Comparison of ENCODE assay signal across 14 cellular contexts in genomic region chr11:19276859-19277808, GRCh38. TPM values are rescaled to one million over a fixed set of nuclear protein-coding genes. Genes with fewer than 3 reads are reported as not detected.
A peak's percentile ranks its signal among the peaks of the same experiment; 100 is the strongest.
DNase-seq lines count a peak whose midpoint lies in the region; TF ChIP-seq lines count a peak whose summit lies in the region.
"Had no signal": no experiment of that assay in that cellular context is flagged by ENCODE, and none has a peak within 500 bp of the region (broad histone marks: within the 10 kb centered on the region; RNA-seq: fewer than 3 reads in every experiment).

No MANE protein-coding gene starts in this region.

- no peak overlapping the region for H2BK5ac ChIP-seq in neuronal stem cell (ENCODE audit: low read length)

- H3K4me3 Mint-ChIP-seq in activated CD4-positive, alpha-beta T cell treated with anti-CD3 and anti-CD28 coated beads, Interleukin-2, amount 10 ng/mL, durations not matched to agents 24 days and 14 days = no peak overlapping the region

- H3K4ac ChIP-seq in neuronal stem cell (ENCODE audit: low read length) = no peak overlapping the region

- H3K4me1 ChIP-seq in GM23248 (ENCODE audit: insufficient read depth) = no peaks in the 10 kb centered on the region
- no peaks in the 10 kb centered on the region for H3K4me1 ChIP-seq in colonic mucosa
- no peaks in the 10 kb centered on the region for H3K4me1 ChIP-seq in neuronal stem cell (ENCODE audit: control insufficient read depth in 2 of 2, insufficient read depth in 1 of 2, low read depth in 1 of 2, low read length in 2 of 2)

- no peaks in the 10 kb centered on the region for H3K4me1 Mint-ChIP-seq in activated CD4-positive, alpha-beta T cell treated with anti-CD3 and anti-CD28 coated beads, Interleukin-2, amount 10 ng/mL, durations not matched to agents 24 days and 14 days

- H3K79me2 ChIP-seq in GM23248 (ENCODE audit: insufficient read depth) = no peaks in the 10 kb centered on the region

- H2BK120ac ChIP-seq in neuronal stem cell (ENCODE audit: low read depth, low read length) = no peak overlapping the region

- DNase-seq in GM23248 (peak; percentile 37), NB4 (ENCODE audit: low read depth) (peak; percentile 73), colonic mucosa (peak; percentile 52), neuronal stem cell (ENCODE audit: low spot score) (no peak), NCI-H446 treated with DMSO at 0.1 percent for 48 hours (lab: John Stamatoyannopoulos, UW) (no peak), inferior parietal cortex (ENCODE audit: extremely low spot score) (no peak), DMS 273 treated with DMSO at 0.1 percent for 48 hours (lab: John Stamatoyannopoulos, UW) (no peak)
- DNase-seq in activated CD4-positive, alpha-beta T cell treated with anti-CD3 and anti-CD28 coated beads, Interleukin-2, amount 10 ng/mL, durations not matched to agents 24 days and 14 days = no peak
- DNase-seq: activated CD8-positive, alpha-beta memory T cell treated with anti-CD3 and anti-CD28 coated beads, Interleukin-2, amount 50 U/mL, for 48 hours; DMS153; MG63; NCI-H82; stimulated activated CD4-positive, alpha-beta T cell treated with anti-CD3 and anti-CD28 coated beads, Interleukin-4, amount 100 ng/mL, for 1 hour had no signal

- no peak overlapping the region for H2BK12ac ChIP-seq in neuronal stem cell (ENCODE audit: low read length)

- H3K79me1 ChIP-seq in neuronal stem cell (ENCODE audit: low read depth, low read length) = no peaks in the 10 kb centered on the region

- in situ Hi-C loops in GM23248 (cut with MboI) = no loop called here

- intact Hi-C loops in colonic mucosa (cut with DNase I) = no loop called here
- intact Hi-C loops in activated CD4-positive, alpha-beta T cell treated with anti-CD3 and anti-CD28 coated beads, Interleukin-2, amount 10 ng/mL, durations not matched to agents 24 days and 14 days (cut with micrococcal nuclease) = no loop called here

- H3K27me3 ChIP-seq in GM23248 (replicated peaks; ENCODE audit: insufficient read depth) (no peaks in the 10 kb centered on the region), colonic mucosa (no peaks in the 10 kb centered on the region), neuronal stem cell (ENCODE audit: control insufficient read depth in 3 of 3, insufficient read depth in 3 of 3, low read depth in 1 of 3, low read length in 3 of 3) (peaks cover 0 to 50% (median 0%) of the 10 kb centered on the region in 3 experiments)
- H3K27me3 ChIP-seq: MG63, neutrophil had no signal

- H3K27ac ChIP-seq in GM23248 = no peak overlapping the region
- no peak overlapping the region for H3K27ac ChIP-seq in colonic mucosa
- H3K27ac ChIP-seq in neuronal stem cell (replicated peaks; ENCODE audit: low read length) = no peak overlapping the region
- H3K27ac ChIP-seq: neutrophil had no signal

- H3K18ac ChIP-seq in neuronal stem cell (ENCODE audit: low read length) = no peak overlapping the region

- no peak overlapping the region for H3K23ac ChIP-seq in neuronal stem cell (ENCODE audit: low read depth, low read length, poor library complexity)

- H3K9ac ChIP-seq in GM23248 = no peak overlapping the region
- no peak overlapping the region for H3K9ac ChIP-seq in colonic mucosa (ENCODE audit: low read depth in 2 of 2, low read length in 2 of 2)
- no peak overlapping the region for H3K9ac ChIP-seq in neuronal stem cell (ENCODE audit: low read depth, low read length, poor library complexity)

- TF ChIP-seq CTCF in NB4 (IDR thresholded peaks at IDR 0.05; ENCODE audit: low read depth, low read length) (no peak), colonic mucosa (IDR thresholded peaks at IDR 0.05) (no peak)

- no peaks in the 10 kb centered on the region for H3K9me3 Mint-ChIP-seq in activated CD4-positive, alpha-beta T cell treated with anti-CD3 and anti-CD28 coated beads, Interleukin-2, amount 10 ng/mL, durations not matched to agents 24 days and 14 days

- H2AK5ac ChIP-seq in neuronal stem cell (ENCODE audit: low read depth, low read length) = peak overlapping the region; percentile 73

- H4K91ac ChIP-seq in neuronal stem cell (ENCODE audit: low read depth, low read length, poor library complexity) = no peak overlapping the region

- H3F3A ChIP-seq in GM23248 (ENCODE audit: insufficient read depth) = 0 out of 2 replicates have a peak, but pooled peaks cover 4% of the 10 kb centered on the region

- no peak overlapping the region for H3K14ac ChIP-seq in neuronal stem cell (ENCODE audit: low read length)

- H3K9me2 ChIP-seq in GM23248 (ENCODE audit: insufficient read depth) = no peaks in the 10 kb centered on the region

- no peak overlapping the region for H2AFZ ChIP-seq in GM23248
- no peak overlapping the region for H2AFZ ChIP-seq in neuronal stem cell (ENCODE audit: low read length)

- H2BK15ac ChIP-seq in neuronal stem cell (ENCODE audit: low read length) = no peak overlapping the region

- no peaks in the 10 kb centered on the region for H3K36me3 Mint-ChIP-seq in activated CD4-positive, alpha-beta T cell treated with anti-CD3 and anti-CD28 coated beads, Interleukin-2, amount 10 ng/mL, durations not matched to agents 24 days and 14 days (ENCODE audit: low read depth)

- H3K9me3 ChIP-seq in GM23248 (ENCODE audit: low read depth) (no peaks in the 10 kb centered on the region), colonic mucosa (no peaks in the 10 kb centered on the region), neuronal stem cell (replicated peaks in 1 of 2; ENCODE audit: control insufficient read depth in 2 of 2, insufficient read depth in 1 of 2, low read depth in 1 of 2, low read length in 2 of 2) (no peaks in the 10 kb centered on the region)
- H3K9me3 ChIP-seq: MG63, neutrophil had no signal

- peaks cover 3% of the 10 kb centered on the region for H3K27me3 Mint-ChIP-seq in activated CD4-positive, alpha-beta T cell treated with anti-CD3 and anti-CD28 coated beads, Interleukin-2, amount 10 ng/mL, durations not matched to agents 24 days and 14 days

- H3K4me3 ChIP-seq in GM23248 (no peak overlapping the region), NB4 (ENCODE audit: low read depth, low read length) (no peak overlapping the region), colonic mucosa (no peak overlapping the region), neuronal stem cell (ENCODE audit: low read length in 2 of 2) (no peak overlapping the region)
- H3K4me3 ChIP-seq: MG63 had no signal

- H3K36me3 ChIP-seq in GM23248 (ENCODE audit: low read depth) (no peaks in the 10 kb centered on the region), colonic mucosa (no peaks in the 10 kb centered on the region), neuronal stem cell (replicated peaks in 1 of 2; ENCODE audit: control insufficient read depth in 2 of 2, insufficient read depth in 2 of 2, low read length in 2 of 2) (no peaks in the 10 kb centered on the region)
- H3K36me3 ChIP-seq: MG63, neutrophil had no signal

- 72 to 82% methylated on average over 8 of the region's 8 CpGs for WGBS in GM23248 (ENCODE audit: low coverage in 1 of 2, low lambda C conversion rate in 2 of 2, missing lambda C conversion rate in 2 of 2), 2 experiments
- no CpG with 5 or more reads among the region's 8 CpGs for whole genome bisulfite sequencing in neuronal stem cell (ENCODE audit: extremely low coverage in 2 of 2, insufficient read length in 2 of 2, insufficient replicate concordance in 1 of 2), 2 donors

- no peaks in the 10 kb centered on the region for H4K20me1 ChIP-seq in GM23248 (ENCODE audit: insufficient read depth)

- H3K4me2 ChIP-seq in GM23248 (ENCODE audit: unreplicated experiment) (no peak overlapping the region), neuronal stem cell (ENCODE audit: insufficient read depth, low read length, poor library complexity, severe bottlenecking) (no peak overlapping the region)

- H3K27ac Mint-ChIP-seq in activated CD4-positive, alpha-beta T cell treated with anti-CD3 and anti-CD28 coated beads, Interleukin-2, amount 10 ng/mL, durations not matched to agents 24 days and 14 days = no peak overlapping the region

- H4K8ac ChIP-seq in neuronal stem cell (ENCODE audit: low read depth, low read length) = no peak overlapping the region

- TF ChIP-seq POLR2A in NB4 (IDR thresholded peaks at IDR 0.05; ENCODE audit: extremely low read depth, insufficient read length) = no peak

RNA-seq across cellular contexts. Expression of gene E2F8, which starts 36.4 kb away (rescaled TPM):
- total RNA-seq in GM23248 (2014; rRNA removed; shearing (Covaris generic)) = 0.13 and 0.76 TPM in 2 replicates
- polyA plus RNA-seq in GM23248 (2016; fragmentation: Nextera tagmentation; extraction: Ambion mirVana) = 1.1 and 1.4 TPM in 2 replicates
- 10 to 100 TPM in 1 of 2 donors, 1 to 10 TPM in 1; 5.5 to 26.8 TPM for total RNA-seq in colonic mucosa
- 4.0 TPM for polyA plus RNA-seq in neuronal stem cell (2013, experiment 1 of 2)
- 4.6 TPM for polyA plus RNA-seq in neuronal stem cell (2013, experiment 2 of 2)
- 27.4 and 29.0 TPM in 2 replicates for total RNA-seq in activated CD4-positive, alpha-beta T cell treated with anti-CD3 and anti-CD28 coated beads, Interleukin-2, amount 10 ng/mL, durations not matched to agents 24 days and 14 days

Comparison
In these comparisons a context has a peak if more than half of its experiments do, and no peak if none do; other contexts are left out.
1. DNase-seq: peak in GM23248 (single experiment), NB4 (single experiment) and colonic mucosa (single experiment); none in neuronal stem cell (single experiment), NCI-H446 treated with DMSO at 0.1 percent for 48 hours (single experiment), inferior parietal cortex (single experiment), DMS 273 treated with DMSO at 0.1 percent for 48 hours (single experiment) and activated CD4-positive, alpha-beta T cell treated with anti-CD3 and anti-CD28 coated beads, Interleukin-2, amount 10 ng/mL, durations not matched to agents 24 days and 14 days (single experiment).